ENCODE assay signal across 8 cellular contexts in the genomic region with DNA sequence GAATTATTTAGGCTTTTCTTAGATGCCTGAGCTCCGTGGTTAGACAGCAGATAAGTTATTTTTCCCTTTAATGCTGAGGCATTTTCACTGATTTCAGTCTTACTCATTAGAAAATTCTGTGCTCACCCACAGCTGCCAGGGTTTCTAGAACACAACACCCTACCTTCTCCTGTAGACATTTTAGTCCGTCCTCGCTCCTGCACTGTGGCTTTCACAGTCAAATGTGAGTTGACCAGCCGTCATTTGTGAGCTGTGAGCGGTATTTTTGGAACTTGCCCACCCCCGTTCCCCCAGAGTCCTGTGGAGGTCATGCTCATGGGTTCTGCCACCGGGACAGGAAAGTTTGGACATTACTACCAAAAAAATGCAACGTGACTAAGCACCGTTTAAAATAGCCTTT.
DNase-seq lines count a peak whose midpoint lies in the region; ATAC-seq and TF ChIP-seq lines count a peak whose summit lies in the region.
"Not testable (repeated sequence)": the region's sequence is repeated elsewhere in the genome, so short reads cannot be mapped to it uniquely, and the experiment has no call there.

No MANE protein-coding gene starts in this region.

- intact Hi-C loops in activated naive CD4-positive, alpha-beta T cell treated with anti-CD3 and anti-CD28 coated beads for 36 hours (cut with micrococcal nuclease); left cardiac atrium (cut with DNase I): not testable (repeated sequence)

- peak; percentile 64 for ATAC-seq in GM19455 (IDR thresholded peaks at IDR 0.05; ENCODE audit: unreplicated experiment)
- peak; percentile 78 for ATAC-seq in HG02759 (IDR thresholded peaks at IDR 0.05; ENCODE audit: unreplicated experiment)
- ATAC-seq in HG03442 (IDR thresholded peaks at IDR 0.05; ENCODE audit: unreplicated experiment), result peak; percentile 62
- peak; percentile 13 to 25 for ATAC-seq in left cardiac atrium

- DNase-seq in T-helper 2 cell treated with Interferon-gamma antibody and Interleukin-4, amounts not matched to agents 5 μg/mL and 100 μg/mL, for 36 hours (ENCODE audit: low spot score), result peak; percentile 73
- DNase-seq in activated naive CD4-positive, alpha-beta T cell treated with anti-CD3 and anti-CD28 coated beads for 36 hours; left cardiac atrium: not testable (repeated sequence)
- DNase-seq in stimulated activated CD4-positive, alpha-beta T cell treated with anti-CD3 and anti-CD28 coated beads, Interleukin-1b, Interleukin-23, amount 100 ng/mL, for 48 hours, result peak; percentile 48

- H3K4me2 ChIP-seq in DOHH2 (ENCODE audit: low read length), result peak overlapping the region; percentile 59

- not testable (repeated sequence) for H3K27me3 Mint-ChIP-seq in T-helper 2 cell treated with Interferon-gamma antibody and Interleukin-4, amounts not matched to agents 5 μg/mL and 100 μg/mL, for 36 hours (ENCODE audit: low read depth); activated naive CD4-positive, alpha-beta T cell treated with anti-CD3 and anti-CD28 coated beads for 36 hours (ENCODE audit: low read depth)

- H3K9me2 ChIP-seq in DOHH2 (replicated peaks; ENCODE audit: control insufficient read depth, low read length), result not testable (repeated sequence)

- not testable (repeated sequence) for H3K79me2 ChIP-seq in DOHH2 (ENCODE audit: control insufficient read depth, low read length)

- TF ChIP-seq CTCF in DOHH2 (IDR thresholded peaks at IDR 0.05; ENCODE audit: low read depth, low read length, poor library complexity, severe bottlenecking), result not testable (repeated sequence)

- H3K36me3 Mint-ChIP-seq in T-helper 2 cell treated with Interferon-gamma antibody and Interleukin-4, amounts not matched to agents 5 μg/mL and 100 μg/mL, for 36 hours (ENCODE audit: low read depth); activated naive CD4-positive, alpha-beta T cell treated with anti-CD3 and anti-CD28 coated beads for 36 hours (ENCODE audit: low read depth): not testable (repeated sequence)

- not testable (repeated sequence) for H4K20me1 ChIP-seq in DOHH2 (ENCODE audit: control insufficient read depth, insufficient read depth, low read depth, low read length)

- H3K9me3 ChIP-seq in DOHH2 (ENCODE audit: control insufficient read depth, insufficient read depth, low read length), result not testable (repeated sequence)

- not testable (repeated sequence) for H3K36me3 ChIP-seq in DOHH2 (ENCODE audit: control insufficient read depth, low read length)

- H3K27me3 ChIP-seq in DOHH2 (ENCODE audit: control insufficient read depth, low read length), result not testable (repeated sequence)

- H3K4me3 Mint-ChIP-seq in T-helper 2 cell treated with Interferon-gamma antibody and Interleukin-4, amounts not matched to agents 5 μg/mL and 100 μg/mL, for 36 hours, result peak overlapping the region; percentile 57
- H3K4me3 Mint-ChIP-seq in activated naive CD4-positive, alpha-beta T cell treated with anti-CD3 and anti-CD28 coated beads for 36 hours, result peak overlapping the region; percentile 50

- not testable (repeated sequence) for H3F3A ChIP-seq in DOHH2 (ENCODE audit: control insufficient read depth, insufficient read depth)

- H3K27ac Mint-ChIP-seq in T-helper 2 cell treated with Interferon-gamma antibody and Interleukin-4, amounts not matched to agents 5 μg/mL and 100 μg/mL, for 36 hours, result peak overlapping the region; percentile 69
- peak overlapping the region; percentile 69 for H3K27ac Mint-ChIP-seq in activated naive CD4-positive, alpha-beta T cell treated with anti-CD3 and anti-CD28 coated beads for 36 hours

- H3K4me1 ChIP-seq in DOHH2 (ENCODE audit: control insufficient read depth, low read length), result peaks cover 26% of the 10 kb centered on the region

- CTCF ChIA-PET in activated naive CD4-positive, alpha-beta T cell treated with anti-CD3 and anti-CD28 coated beads for 36 hours (lab: Charles Lee), result not testable (repeated sequence)

- H3K4me3 ChIP-seq in DOHH2 (ENCODE audit: low read length), result peak overlapping the region; percentile 57

- not testable (repeated sequence) for H3K9me3 Mint-ChIP-seq in T-helper 2 cell treated with Interferon-gamma antibody and Interleukin-4, amounts not matched to agents 5 μg/mL and 100 μg/mL, for 36 hours; activated naive CD4-positive, alpha-beta T cell treated with anti-CD3 and anti-CD28 coated beads for 36 hours

- peak overlapping the region; percentile 79 for H3K27ac ChIP-seq in DOHH2 (ENCODE audit: low read depth, low read length)

- H3K4me1 Mint-ChIP-seq in T-helper 2 cell treated with Interferon-gamma antibody and Interleukin-4, amounts not matched to agents 5 μg/mL and 100 μg/mL, for 36 hours (ENCODE audit: low read depth), result peaks cover 12% of the 10 kb centered on the region
- peaks cover 21% of the 10 kb centered on the region for H3K4me1 Mint-ChIP-seq in activated naive CD4-positive, alpha-beta T cell treated with anti-CD3 and anti-CD28 coated beads for 36 hours (ENCODE audit: low read depth)

Comparison
In these comparisons a context has a peak if more than half of its experiments do, and no peak if none do; other contexts are left out.
1. ATAC-seq: peak in every context shown above with its lines; median percentile 78 in HG02759; 64 in GM19455; 62 in HG03442; 19 in left cardiac atrium.